In genomic region chr1:15966081-15966955, GRCh38 we compare ENCODE assay signal across 9 cellular contexts. TPM values are rescaled to one million over a fixed set of nuclear protein-coding genes. Genes with fewer than 3 reads are reported as not detected.
DNase-seq lines count a peak whose midpoint lies in the region; ATAC-seq, FAIRE-seq and TF ChIP-seq lines count a peak whose summit lies in the region.
"Had no signal": no experiment of that assay in that cellular context is flagged by ENCODE, and none has a peak within 500 bp of the region (broad histone marks: within the 10 kb centered on the region; RNA-seq: fewer than 3 reads in every experiment).

No MANE protein-coding gene starts in this region.

- no peak overlapping the region for H3K18ac ChIP-seq in mesenchymal stem cell (ENCODE audit: low read depth in 1 of 2, low read length in 2 of 2)

- H3K27ac ChIP-seq in GM12878 (ENCODE audit: control insufficient read depth, insufficient read depth) (peak overlapping the region; percentile 87), mesenchymal stem cell (ENCODE audit: low read length, poor library complexity, severe bottlenecking) (peak overlapping the region; percentile 74), stomach smooth muscle (ENCODE audit: low read length) (no peak overlapping the region)

- in situ Hi-C loops in GM12878 (cut with MboI) = no loop called here

- peaks cover 29% of the 10 kb centered on the region for H3K79me2 ChIP-seq in GM12878 (ENCODE audit: control insufficient read depth, insufficient read depth, low read length)

- DNase-seq in T-cell (peak in 26 of 34 experiments; percentile 11 to 51 (median 24)), GM12878 (ENCODE audit: low read depth, low spot score) (peak; percentile 94), mesenchymal stem cell (peak; percentile 67), occipital lobe (lab: John Stamatoyannopoulos, UW) (no peak), mesenteric fat pad (ENCODE audit: low spot score) (no peak)

- H2AFZ ChIP-seq in GM12878 (ENCODE audit: control insufficient read depth, low read depth, low read length) (no peak overlapping the region), mesenchymal stem cell (ENCODE audit: low read depth, low read length) (no peak overlapping the region)

- peak overlapping the region; percentile 60 to 68 (median 68) for H3K4me3 Mint-ChIP-seq in T-cell

- H3K79me1 ChIP-seq in mesenchymal stem cell (replicated peaks; ENCODE audit: low read length, poor library complexity, severe bottlenecking) = peaks cover 27% of the 10 kb centered on the region

- no peak overlapping the region for H4K8ac ChIP-seq in mesenchymal stem cell (ENCODE audit: low read length)

- no peak overlapping the region for H3K4ac ChIP-seq in mesenchymal stem cell (ENCODE audit: low read depth in 1 of 2, low read length in 2 of 2)

- no peak overlapping the region for H3K14ac ChIP-seq in mesenchymal stem cell (ENCODE audit: low read length in 2 of 2)

- peaks cover 56 to 70% (median 67%) of the 10 kb centered on the region in 3 donors for H3K4me1 Mint-ChIP-seq in T-cell

- CTCF ChIA-PET in T-cell (lab: Charles Lee) (no interaction called here), GM12878 (lab: Yijun Ruan, JAX) (interaction anchor here (1.0 to 10.1 kb wide), 5 partner anchors 8 to 133 kb away, joined by 3 to 68 read pairs (median 5); partner anchors contain the start of gene ZBTB17)

- POLR2A ChIA-PET in T-cell (lab: Charles Lee) (interaction anchor here in 1 of 2 donors (0.8 kb wide), 1 partner anchor 133 kb away, joined by 3 read pairs; no protein-coding TSS in a partner anchor), GM12878 (lab: Charles Lee) (interaction anchor here (0.6 to 5.4 kb wide), 9 partner anchors 8 to 178 kb away, joined by 3 to 47 read pairs (median 4); partner anchors contain the start of genes SPEN and ZBTB17)

- no peaks in the 10 kb centered on the region for H3K9me3 Mint-ChIP-seq in T-cell

- TF ChIP-seq EP300 in GM12878 (IDR thresholded peaks at IDR 0.05; ENCODE audit: borderline replicate concordance in 1 of 2, control insufficient read depth in 1 of 2, low read depth in 2 of 2, low read length in 2 of 2) = peak; percentile 85 to 93

- peak overlapping the region; percentile 43; the same call in 1 of the 2 replicates for H3K4me3 ChIP-seq in GM12878
- peak overlapping the region in 1 of 2 experiments; percentile 34 for H3K4me3 ChIP-seq in mesenchymal stem cell (ENCODE audit: insufficient read depth in 1 of 2, low read depth in 1 of 2, low read length in 2 of 2)
- no peak overlapping the region for H3K4me3 ChIP-seq in stomach smooth muscle (ENCODE audit: low read length in 2 of 2)

- BruUV-seq in GM12878 (replicated peaks; lab: Mats Ljungman, UMichigan) = TSS peak; percentile 66

- H3K4me1 ChIP-seq in GM12878 (ENCODE audit: control insufficient read depth, insufficient read depth, low read length) = peaks cover 55% of the 10 kb centered on the region
- H3K4me1 ChIP-seq in mesenchymal stem cell (ENCODE audit: control insufficient read depth, insufficient read depth, low read depth, low read length) = peaks cover 21% of the 10 kb centered on the region
- peaks cover 11% of the 10 kb centered on the region for H3K4me1 ChIP-seq in stomach smooth muscle (ENCODE audit: control insufficient read depth, insufficient read depth, low read length)

- H2AK5ac ChIP-seq in mesenchymal stem cell (ENCODE audit: low read length, severe bottlenecking) = peak overlapping the region; percentile 35

- TF ChIP-seq POLR2A in GM12878 (IDR thresholded peaks at IDR 0.05; ENCODE audit: low read depth, low read length) = no peak

- SMC1A ChIA-PET in GM12878 (lab: Charles Lee; ENCODE audit: uncharacterized antibody, unreplicated experiment) = interaction anchor here (0.5 to 9.1 kb wide), 9 partner anchors 9 to 151 kb away, joined by 3 to 78 read pairs (median 3); partner anchors contain the start of gene ZBTB17

- H3K27me3 ChIP-seq in GM12878 (replicated peaks in 1 of 2; ENCODE audit: control insufficient read depth in 2 of 2, insufficient read depth in 2 of 2, low read length in 1 of 2) = no peaks in the 10 kb centered on the region
- no peaks in the 10 kb centered on the region for H3K27me3 ChIP-seq in mesenchymal stem cell (ENCODE audit: control insufficient read depth in 1 of 2, insufficient read depth in 1 of 2, low read length in 2 of 2)
- no peaks in the 10 kb centered on the region for H3K27me3 ChIP-seq in stomach smooth muscle (ENCODE audit: control insufficient read depth in 1 of 2, insufficient read depth in 2 of 2, low read length in 2 of 2)

- H3K36me3 ChIP-seq in GM12878 (ENCODE audit: control insufficient read depth in 2 of 2, insufficient read depth in 2 of 2, low read length in 1 of 2) (peaks cover 8 to 17% of the 10 kb centered on the region in 2 experiments), mesenchymal stem cell (ENCODE audit: control insufficient read depth in 1 of 2, insufficient read depth in 2 of 2, low read depth in 1 of 2, low read length in 2 of 2) (peaks cover 31 to 33% of the 10 kb centered on the region in 2 experiments), stomach smooth muscle (ENCODE audit: control insufficient read depth in 2 of 2, insufficient read depth in 2 of 2, low read length in 2 of 2) (peaks cover 5 to 9% of the 10 kb centered on the region in 2 donors)

- H4K20me1 ChIP-seq in GM12878 (ENCODE audit: control insufficient read depth, insufficient read depth) = no peaks in the 10 kb centered on the region

- TF ChIP-seq RAD21 in GM12878 (IDR thresholded peaks at IDR 0.05; ENCODE audit: insufficient read depth, low read depth, low read length) = no peak; the same call in 1 of the 2 replicates

- no peaks in the 10 kb centered on the region for H3K27me3 Mint-ChIP-seq in T-cell

- WGBS in GM12878 (ENCODE audit: insufficient coverage, insufficient replicate concordance, low lambda C conversion rate, missing lambda C conversion rate) = 13% methylated on average over 18 of the region's 18 CpGs
- 78% methylated on average over 16 of the region's 18 CpGs for WGBS in mesenchymal stem cell

- H2BK12ac ChIP-seq in mesenchymal stem cell (ENCODE audit: low read length in 2 of 2) = no peak overlapping the region

- H3K9me3 ChIP-seq in GM12878 (replicated peaks; ENCODE audit: control insufficient read depth, insufficient read depth, low read length) = peaks cover 6% of the 10 kb centered on the region; the same call in 2 of the 3 replicates
- H3K9me3 ChIP-seq in mesenchymal stem cell (ENCODE audit: control insufficient read depth, low read length) = peaks cover 6% of the 10 kb centered on the region
- no peaks in the 10 kb centered on the region for H3K9me3 ChIP-seq in stomach smooth muscle (ENCODE audit: control insufficient read depth in 2 of 2, low read length in 2 of 2)

- H2BK5ac ChIP-seq in mesenchymal stem cell (ENCODE audit: low read depth, low read length, poor library complexity, severe bottlenecking) = no peak overlapping the region

- H3K4me2 ChIP-seq in GM12878 (ENCODE audit: control insufficient read depth, insufficient read depth) (peak overlapping the region; percentile 99), mesenchymal stem cell (ENCODE audit: low read length, poor library complexity, severe bottlenecking) (peak overlapping the region; percentile 56)

- H4K91ac ChIP-seq in mesenchymal stem cell (ENCODE audit: low read length) = no peak overlapping the region

- H3K9ac ChIP-seq in GM12878 (ENCODE audit: control insufficient read depth, insufficient read depth, low read length) = peak overlapping the region; percentile 58
- peak overlapping the region; percentile 79 for H3K9ac ChIP-seq in mesenchymal stem cell (ENCODE audit: low read length)
- H3K9ac ChIP-seq in stomach smooth muscle (ENCODE audit: low read length in 2 of 2) = peak overlapping the region; percentile 28 to 42

- H3K36me3 Mint-ChIP-seq in T-cell = peaks cover 30% of the 10 kb centered on the region

- intact Hi-C loops in GM12878 (cut with micrococcal nuclease; ENCODE audit: unreplicated experiment) = loop anchor here (1.0 to 5.0 kb wide), 3 partner anchors 9 to 119 kb away; partner anchors contain the start of gene SPEN

- peak; percentile 96 for FAIRE-seq in GM12878 (lab: Jason Lieb, UNC)

- RAD21 ChIA-PET in GM12878 (lab: Charles Lee; ENCODE audit: unreplicated experiment) = interaction anchor here (0.6 to 9.8 kb wide), 11 partner anchors 8 to 151 kb away, joined by 3 to 116 read pairs (median 6); partner anchors contain the start of genes SRARP and ZBTB17

- H2BK120ac ChIP-seq in mesenchymal stem cell (ENCODE audit: low read depth, low read length) = no peak overlapping the region

- H2BK15ac ChIP-seq in mesenchymal stem cell (ENCODE audit: low read depth, poor library complexity, severe bottlenecking) = no peak overlapping the region

- ATAC-seq in GM18499 (IDR thresholded peaks at IDR 0.05; ENCODE audit: insufficient read depth, unreplicated experiment) (peak; percentile 55), HG02852 (IDR thresholded peaks at IDR 0.05; ENCODE audit: unreplicated experiment) (peak; percentile 65), T-cell (replicated peaks in 1 of 4) (peak; percentile 59 to 78 (median 74)), GM12878 (peak; percentile 80)

- peak overlapping the region; percentile 84 to 90 for H3K27ac Mint-ChIP-seq in T-cell

- H3K23ac ChIP-seq in mesenchymal stem cell (ENCODE audit: low read length in 2 of 2) = peak overlapping the region in 1 of 2 experiments; percentile 83

- no peak for TF ChIP-seq CTCF in GM12878 (IDR thresholded peaks at IDR 0.05 in 2 of 3, conservative IDR thresholded peaks at IDR 0.05 in 1 of 3; ENCODE audit: control insufficient read depth in 2 of 3, extremely low read depth in 1 of 3, insufficient read depth in 1 of 3, low read depth in 3 of 3, low read length in 3 of 3)

RNA-seq across cellular contexts. Expression of gene ZBTB17, which starts 9.6 kb away (rescaled TPM):
- 10 to 100 TPM; 66.6 to 82.6 (median 78.3) TPM for total RNA-seq in T-cell
- total RNA-seq in GM12878 (2013; cell fraction: nucleolus; rRNA removed) = 91.0 and 100 TPM in 2 replicates
- total RNA-seq in GM12878 (2014; rRNA removed) = 45.2 and 49.8 TPM in 2 replicates
- 19.5 and 22.2 TPM in 2 replicates for total RNA-seq in GM12878 (2014; rRNA removed; fragmentation: Illumina TruSeq; extraction: Trizol)
- 51.0 and 59.4 TPM in 2 replicates for total RNA-seq in GM12878 (2021)
- 20.6 TPM for polyA plus RNA-seq in GM12878 (2011; ENCODE audit: low read depth)
- 19.4 and 40.4 TPM in 2 replicates for polyA plus RNA-seq in GM12878 (2011; rRNA removed)
- polyA plus RNA-seq in GM12878 (2011; cell fraction: cytosol; rRNA removed) = 56.9 and 90.5 TPM in 2 replicates
- polyA plus RNA-seq in GM12878 (2011; cell fraction: nucleus; rRNA removed) = 320 and 372 TPM in 2 replicates
- 33.1 and 40.1 TPM in 2 replicates for polyA plus RNA-seq in GM12878 (2012)
- 3.9 and 11.1 TPM in 2 replicates for polyA plus RNA-seq in GM12878 (2014; fragmentation: Illumina TruSeq; extraction: Trizol)
- polyA plus RNA-seq in GM12878 (2014; fragmentation: Nextera tagmentation; extraction: Ambion mirVana) = 1 to 10 TPM in 1 of 2 experiments, under 1 TPM in 1; 0.87 to 4.3 TPM
- 43.7 and 59.6 TPM in 2 replicates for polyA plus RNA-seq in GM12878 (2014; rRNA removed)
- polyA plus RNA-seq in GM12878 (2016; fragmentation: Nextera tagmentation; extraction: Ambion mirVana) = 10 to 100 TPM; 36.9 to 44.1 TPM
- 44.9 and 67.3 TPM in 2 replicates for polyA minus RNA-seq in GM12878 (2011; rRNA and poly(A)+ RNA removed)
- 24.6 and 29.4 TPM in 2 replicates for polyA minus RNA-seq in GM12878 (2011; cell fraction: cytosol; rRNA and poly(A)+ RNA removed)
- polyA minus RNA-seq in GM12878 (2011; cell fraction: nucleus; rRNA and poly(A)+ RNA removed) = 41.5 and 74.8 TPM in 2 replicates
- polyA plus RNA-seq in mesenchymal stem cell (2013, experiment 1 of 2) = 17.2 TPM
- polyA plus RNA-seq in mesenchymal stem cell (2013, experiment 2 of 2) = 16.9 TPM
- 38.8 TPM for total RNA-seq in occipital lobe
- 29.9 TPM for total RNA-seq in mesenteric fat pad

RNA-seq across cellular contexts. Expression of gene SRARP, which starts 37.7 kb away (rescaled TPM):
- total RNA-seq in T-cell = not detected
- not detected in 2 replicates for total RNA-seq in GM12878 (2013; cell fraction: nucleolus; rRNA removed)
- total RNA-seq in GM12878 (2014; rRNA removed) = not detected in 2 replicates
- total RNA-seq in GM12878 (2014; rRNA removed; fragmentation: Illumina TruSeq; extraction: Trizol) = not detected in 2 replicates
- total RNA-seq in GM12878 (2021) = not detected in 2 replicates
- polyA plus RNA-seq in GM12878 (2011; ENCODE audit: low read depth) = not detected
- 0.03 TPM in 1 of 2 replicates, not detected in the other for polyA plus RNA-seq in GM12878 (2011; rRNA removed)
- polyA plus RNA-seq in GM12878 (2011; cell fraction: cytosol; rRNA removed) = 0.01 and 0.02 TPM in 2 replicates
- polyA plus RNA-seq in GM12878 (2011; cell fraction: nucleus; rRNA removed) = 0.03 TPM in 1 of 2 replicates, not detected in the other
- not detected in 2 replicates for polyA plus RNA-seq in GM12878 (2012)
- not detected in 2 replicates for polyA plus RNA-seq in GM12878 (2014; fragmentation: Illumina TruSeq; extraction: Trizol)
- polyA plus RNA-seq in GM12878 (2014; fragmentation: Nextera tagmentation; extraction: Ambion mirVana) = not detected
- 0.06 TPM in 1 of 2 replicates, not detected in the other for polyA plus RNA-seq in GM12878 (2014; rRNA removed)
- polyA plus RNA-seq in GM12878 (2016; fragmentation: Nextera tagmentation; extraction: Ambion mirVana) = not detected
- not detected in 2 replicates for polyA minus RNA-seq in GM12878 (2011; rRNA and poly(A)+ RNA removed)
- not detected in 2 replicates for polyA minus RNA-seq in GM12878 (2011; cell fraction: cytosol; rRNA and poly(A)+ RNA removed)
- polyA minus RNA-seq in GM12878 (2011; cell fraction: nucleus; rRNA and poly(A)+ RNA removed) = not detected in 2 replicates
- polyA plus RNA-seq in mesenchymal stem cell (2013, experiment 1 of 2) = not detected
- polyA plus RNA-seq in mesenchymal stem cell (2013, experiment 2 of 2) = not detected
- total RNA-seq in occipital lobe = 0.62 TPM
- not detected for total RNA-seq in mesenteric fat pad
- total RNA-seq: pulmonary artery endothelial cell had no signal

RNA-seq across cellular contexts. Expression of gene HSPB7, which starts 51.5 kb away (rescaled TPM):
- total RNA-seq in T-cell = under 1 TPM in 1 of 5 donors, not detected in 4; 0.19 TPM
- total RNA-seq in GM12878 (2013; cell fraction: nucleolus; rRNA removed) = not detected in 2 replicates
- total RNA-seq in GM12878 (2014; rRNA removed) = not detected in 2 replicates
- total RNA-seq in GM12878 (2014; rRNA removed; fragmentation: Illumina TruSeq; extraction: Trizol) = not detected in 2 replicates
- total RNA-seq in GM12878 (2021) = 0.21 TPM in 1 of 2 replicates, not detected in the other
- polyA plus RNA-seq in GM12878 (2011; ENCODE audit: low read depth) = not detected
- not detected in 2 replicates for polyA plus RNA-seq in GM12878 (2011; rRNA removed)
- polyA plus RNA-seq in GM12878 (2011; cell fraction: cytosol; rRNA removed) = not detected in 2 replicates
- polyA plus RNA-seq in GM12878 (2011; cell fraction: nucleus; rRNA removed) = not detected in 2 replicates
- 0.08 and 0.27 TPM in 2 replicates for polyA plus RNA-seq in GM12878 (2012)
- polyA plus RNA-seq in GM12878 (2014; fragmentation: Illumina TruSeq; extraction: Trizol) = not detected in 2 replicates
- not detected for polyA plus RNA-seq in GM12878 (2014; fragmentation: Nextera tagmentation; extraction: Ambion mirVana)
- polyA plus RNA-seq in GM12878 (2014; rRNA removed) = not detected in 2 replicates
- polyA plus RNA-seq in GM12878 (2016; fragmentation: Nextera tagmentation; extraction: Ambion mirVana) = under 1 TPM in 1 of 2 experiments, not detected in 1; 0.34 TPM
- polyA minus RNA-seq in GM12878 (2011; rRNA and poly(A)+ RNA removed) = not detected in 2 replicates
- not detected in 2 replicates for polyA minus RNA-seq in GM12878 (2011; cell fraction: cytosol; rRNA and poly(A)+ RNA removed)
- polyA minus RNA-seq in GM12878 (2011; cell fraction: nucleus; rRNA and poly(A)+ RNA removed) = 0.12 TPM in 1 of 2 replicates, not detected in the other
- 3.4 TPM for polyA plus RNA-seq in mesenchymal stem cell (2013, experiment 1 of 2)
- 4.0 TPM for polyA plus RNA-seq in mesenchymal stem cell (2013, experiment 2 of 2)
- total RNA-seq in occipital lobe = not detected
- total RNA-seq in mesenteric fat pad = 342 TPM
- total RNA-seq: pulmonary artery endothelial cell had no signal

RNA-seq across cellular contexts. Expression of gene CLCNKA, which starts 55.5 kb away (rescaled TPM):
- total RNA-seq in T-cell (not detected), GM12878 (2014; rRNA removed) (not detected in 2 replicates), GM12878 (2014; rRNA removed; fragmentation: Illumina TruSeq; extraction: Trizol) (not detected in 2 replicates), GM12878 (2021) (0.08 TPM in 1 of 2 replicates, not detected in the other), occipital lobe (not detected), mesenteric fat pad (0.39 TPM)
- total RNA-seq in GM12878 (2013; cell fraction: nucleolus; rRNA removed) = 1.7 and 1.8 TPM in 2 replicates
- polyA plus RNA-seq in GM12878 (2011; ENCODE audit: low read depth) = 0.13 TPM
- polyA plus RNA-seq in GM12878 (2011; rRNA removed) (0.05 and 0.06 TPM in 2 replicates), GM12878 (2014; fragmentation: Illumina TruSeq; extraction: Trizol) (not detected in 2 replicates), GM12878 (2014; fragmentation: Nextera tagmentation; extraction: Ambion mirVana) (under 1 TPM in 1 of 2 experiments, not detected in 1; 0.02 TPM), GM12878 (2014; rRNA removed) (0.10 and 0.23 TPM in 2 replicates), GM12878 (2016; fragmentation: Nextera tagmentation; extraction: Ambion mirVana) (under 1 TPM in 1 of 2 experiments, not detected in 1; 0.15 TPM)
- 0.04 and 0.25 TPM in 2 replicates for polyA plus RNA-seq in GM12878 (2011; cell fraction: cytosol; rRNA removed)
- 1.8 and 2.5 TPM in 2 replicates for polyA plus RNA-seq in GM12878 (2011; cell fraction: nucleus; rRNA removed)
- 0.25 and 0.26 TPM in 2 replicates for polyA plus RNA-seq in GM12878 (2012)
- 0.52 TPM in 1 of 2 replicates, not detected in the other for polyA minus RNA-seq in GM12878 (2011; rRNA and poly(A)+ RNA removed)
- not detected in 2 replicates for polyA minus RNA-seq in GM12878 (2011; cell fraction: cytosol; rRNA and poly(A)+ RNA removed)
- 0.19 and 1.2 TPM in 2 replicates for polyA minus RNA-seq in GM12878 (2011; cell fraction: nucleus; rRNA and poly(A)+ RNA removed)
- polyA plus RNA-seq in mesenchymal stem cell (2013, experiment 1 of 2) = 0.19 TPM
- polyA plus RNA-seq in mesenchymal stem cell (2013, experiment 2 of 2) = 0.16 TPM
- total RNA-seq: pulmonary artery endothelial cell had no signal

Comparison
In these comparisons a context has a peak if more than half of its experiments do, and no peak if none do; other contexts are left out.
1. DNase-seq: peak in T-cell (26 of 34), GM12878 (single experiment) and mesenchymal stem cell (single experiment); none in occipital lobe (single experiment) and mesenteric fat pad (single experiment).
2. RNA of gene HSPB7, which starts 51.5 kb away (total RNA-seq): 342 TPM in mesenteric fat pad (single experiment); 0.19 TPM in T-cell, 0.21 TPM in GM12878 and not detected in occipital lobe (single experiment); every median in the first group is over 100 times any median in the second.
3. Peak in every context shown above with its lines, with median percentiles within 50 percentile points of each other: ATAC-seq and H3K9ac ChIP-seq.